5 cellular contexts compared by ENCODE assay signal in the genomic region with DNA sequence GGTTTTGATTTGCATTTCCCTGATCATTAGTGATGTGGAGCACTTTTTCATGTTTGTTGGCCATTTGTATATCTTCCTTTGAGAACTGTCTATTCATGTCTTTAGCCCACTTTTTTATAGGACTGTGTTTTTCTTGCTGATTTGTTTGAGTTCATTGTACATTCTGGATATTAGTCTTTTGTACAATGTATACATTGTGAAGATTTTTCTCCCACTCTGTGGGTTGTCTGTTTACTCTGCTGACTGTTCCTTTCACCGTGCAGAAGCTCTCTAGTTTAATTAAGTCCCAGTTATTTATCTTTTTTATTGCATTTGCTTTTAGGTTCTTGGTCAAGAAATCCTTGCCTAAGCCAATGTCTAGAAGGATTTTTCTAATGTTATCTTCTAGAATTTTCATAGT.
"Had no signal": no experiment of that assay in that cellular context is flagged by ENCODE, and none has a peak within 500 bp of the region (broad histone marks: within the 10 kb centered on the region; RNA-seq: fewer than 3 reads in every experiment).

No MANE protein-coding gene starts in this region.

- DNase-seq: H9, HCEC 1CT, HFFc6 had no signal

- H3K4me3 ChIP-seq: GM23338 had no signal

- H3K27ac ChIP-seq: HL-60 had no signal
